In the genomic region with DNA sequence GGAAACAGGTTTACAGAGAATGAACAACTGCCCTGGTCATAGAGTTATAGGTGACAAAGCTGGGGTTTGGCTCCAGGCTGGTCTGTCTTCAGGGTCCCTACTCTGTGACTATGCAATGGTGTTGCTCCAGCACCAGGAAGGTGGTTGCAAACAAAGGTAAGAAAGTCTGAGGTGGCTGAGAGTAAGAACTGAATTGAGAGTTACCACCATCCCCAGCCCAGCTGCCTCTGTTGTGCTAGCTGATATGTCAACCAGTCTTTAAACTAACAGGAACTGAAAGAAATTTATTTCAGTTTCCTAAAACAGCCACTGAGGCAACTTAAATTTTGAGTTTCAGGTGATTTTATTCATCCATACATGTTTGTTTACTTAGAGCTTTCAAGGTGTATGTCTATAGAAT, we compare ENCODE assay signal across 24 cellular contexts.
"Had no signal": no experiment of that assay in that cellular context is flagged by ENCODE, and none has a peak within 500 bp of the region (broad histone marks: within the 10 kb centered on the region; RNA-seq: fewer than 3 reads in every experiment).

No MANE protein-coding gene starts in this region.

- H3K4me2 ChIP-seq: PC-9 had no signal

- H3K27me3 ChIP-seq: SJCRH30 had no signal

- DNase-seq: KBM-7; NCI-H1092; NCI-H1105 treated with DMSO at 0.1 percent for 48 hours; NCI-H1417 treated with DMSO at 0.1 percent for 48 hours; NCI-H146; NCI-H187; NCI-H2029; NCI-H2081 treated with DMSO at 0.1 percent for 48 hours; NCI-H2171; NCI-H226; NCI-H446; NCI-H510A; NCI-H524 treated with DMSO at 0.1 percent for 48 hours; NCI-H69; NCI-H774; NK-92 treated with Interleukin-12 subunit alpha and Interleukin-12 subunit beta, amount 100 ng/mL, for 24 hours; OCI-M1; PC-9; SHP77 treated with DMSO at 0.1 percent for 48 hours; SJCRH30; T-helper 1 cell had no signal

- H3K27ac ChIP-seq: PC-9, RWPE1, SJCRH30 had no signal

- H3K36me3 ChIP-seq: SJCRH30 had no signal

- H3K4me3 ChIP-seq: PC-9, SJCRH30 had no signal

- H3K9me3 ChIP-seq: SJCRH30 had no signal

- H2AFZ ChIP-seq: PC-9 had no signal

- ATAC-seq: SK-N-SH treated with all-trans-retinoic acid at 6 μM for 48 hours had no signal

- FAIRE-seq: RCC 7860 had no signal
